In the genomic region with DNA sequence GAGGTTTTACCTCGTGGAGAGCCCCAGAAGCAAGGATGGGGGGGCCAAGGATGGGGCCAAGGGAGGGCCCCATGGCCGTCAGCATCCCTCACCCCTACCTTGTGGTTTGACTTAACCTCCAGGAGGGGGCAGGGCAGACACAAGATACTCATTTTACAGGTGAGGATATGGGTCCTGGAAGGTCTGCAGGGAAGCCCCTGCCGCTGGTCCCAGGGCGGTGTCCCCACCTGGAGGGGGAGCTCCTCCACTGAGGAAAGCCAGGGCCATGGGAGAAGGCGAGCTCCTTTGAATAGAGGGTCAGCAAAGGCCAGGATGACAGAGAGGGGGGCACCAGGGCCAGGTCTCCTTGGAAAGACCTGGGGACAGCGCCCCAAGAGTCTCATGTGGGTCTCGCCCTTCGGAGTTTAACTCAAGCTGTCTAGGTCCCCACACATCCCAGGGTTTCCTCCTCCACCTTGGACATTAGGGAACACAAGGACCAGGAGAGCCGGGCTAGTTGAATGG, we compare ENCODE assay signal across 8 cellular contexts. TPM values are rescaled to one million over a fixed set of nuclear protein-coding genes. Genes with fewer than 3 reads are reported as not detected.
DNase-seq lines count a peak whose midpoint lies in the region; ATAC-seq and TF ChIP-seq lines count a peak whose summit lies in the region.

No MANE protein-coding gene starts in this region.

- no peaks in the 10 kb centered on the region for H4K20me1 ChIP-seq in Loucy (ENCODE audit: insufficient read depth, low read length, poor library complexity, severe bottlenecking)

- DNase-seq in DMS53 (lab: John Stamatoyannopoulos, UW) (peak; percentile 24), DMS53 treated with DMSO at 0.1 percent for 48 hours (lab: John Stamatoyannopoulos, UW; ENCODE audit: unreplicated experiment) (no peak), memory B cell (ENCODE audit: low spot score in 2 of 2) (peak; percentile 56 to 58), NCI-H1417 treated with DMSO at 0.1 percent for 48 hours (lab: John Stamatoyannopoulos, UW) (no peak), midbrain (lab: John Stamatoyannopoulos, UW) (no peak)
- no peak for DNase-seq in activated T-helper 2 cell treated with anti-CD3 and anti-CD28 coated beads, Interferon-gamma antibody, Interleukin-2, Interleukin-4, amounts not matched to agents 10 μg/mL and 5 μg/mL and 100 μg/mL, durations not matched to agents 14 hours and 24 hours and 36 hours (ENCODE audit: low spot score)

- TF ChIP-seq CTCF in Loucy (conservative IDR thresholded peaks at IDR 0.05; ENCODE audit: low read length) = peak; percentile 67

- no peak overlapping the region for H3K4me3 ChIP-seq in Loucy (ENCODE audit: low read length, poor library complexity, severe bottlenecking)

- no peaks in the 10 kb centered on the region for H3K9me3 Mint-ChIP-seq in activated T-helper 2 cell treated with anti-CD3 and anti-CD28 coated beads, Interferon-gamma antibody, Interleukin-2, Interleukin-4, amounts not matched to agents 10 μg/mL and 5 μg/mL and 100 μg/mL, durations not matched to agents 14 hours and 24 hours and 36 hours
- H3K9me3 Mint-ChIP-seq in memory B cell = no peaks in the 10 kb centered on the region

- no peaks in the 10 kb centered on the region for H3K9me3 ChIP-seq in Loucy (ENCODE audit: insufficient read depth, low read depth, low read length)

- H3K9me2 ChIP-seq in Loucy (replicated peaks; ENCODE audit: low read depth, low read length) = no peaks in the 10 kb centered on the region

- no peak overlapping the region for H3K9ac ChIP-seq in Loucy (ENCODE audit: low read depth, low read length, poor library complexity, severe bottlenecking)

- H3K4me3 Mint-ChIP-seq in activated T-helper 2 cell treated with anti-CD3 and anti-CD28 coated beads, Interferon-gamma antibody, Interleukin-2, Interleukin-4, amounts not matched to agents 10 μg/mL and 5 μg/mL and 100 μg/mL, durations not matched to agents 14 hours and 24 hours and 36 hours (ENCODE audit: low read depth) = peak overlapping the region; percentile 21
- H3K4me3 Mint-ChIP-seq in memory B cell = peak overlapping the region; percentile 51

- H3K4me2 ChIP-seq in Loucy (ENCODE audit: low read depth, low read length, poor library complexity, severe bottlenecking) = no peak overlapping the region

- peak; percentile 69 for ATAC-seq in memory B cell (ENCODE audit: low read depth)
- ATAC-seq in GM21367 (IDR thresholded peaks at IDR 0.05; ENCODE audit: unreplicated experiment) = no peak

- H3K27me3 Mint-ChIP-seq in activated T-helper 2 cell treated with anti-CD3 and anti-CD28 coated beads, Interferon-gamma antibody, Interleukin-2, Interleukin-4, amounts not matched to agents 10 μg/mL and 5 μg/mL and 100 μg/mL, durations not matched to agents 14 hours and 24 hours and 36 hours (ENCODE audit: low read depth) = peaks cover 9% of the 10 kb centered on the region
- peaks cover 3% of the 10 kb centered on the region for H3K27me3 Mint-ChIP-seq in memory B cell

- no peaks in the 10 kb centered on the region for H3F3A ChIP-seq in Loucy (ENCODE audit: low read depth)

- intact Hi-C loops in activated T-helper 2 cell treated with anti-CD3 and anti-CD28 coated beads, Interferon-gamma antibody, Interleukin-2, Interleukin-4, amounts not matched to agents 10 μg/mL and 5 μg/mL and 100 μg/mL, durations not matched to agents 14 hours and 24 hours and 36 hours (cut with micrococcal nuclease) = loop anchor here (5.0 kb wide), 1 partner anchor 94 kb away; no protein-coding TSS in a partner anchor

- H3K36me3 ChIP-seq in Loucy (ENCODE audit: insufficient read depth, low read length) = peaks cover 8% of the 10 kb centered on the region; the same call in 1 of the 2 replicates

- peaks cover 13% of the 10 kb centered on the region for H3K4me1 ChIP-seq in Loucy (ENCODE audit: insufficient read depth, low read length, poor library complexity, severe bottlenecking)

- peaks cover 18% of the 10 kb centered on the region for H3K4me1 Mint-ChIP-seq in activated T-helper 2 cell treated with anti-CD3 and anti-CD28 coated beads, Interferon-gamma antibody, Interleukin-2, Interleukin-4, amounts not matched to agents 10 μg/mL and 5 μg/mL and 100 μg/mL, durations not matched to agents 14 hours and 24 hours and 36 hours (ENCODE audit: low read depth)
- H3K4me1 Mint-ChIP-seq in memory B cell = peaks cover 19% of the 10 kb centered on the region

- no peaks in the 10 kb centered on the region for H3K36me3 Mint-ChIP-seq in activated T-helper 2 cell treated with anti-CD3 and anti-CD28 coated beads, Interferon-gamma antibody, Interleukin-2, Interleukin-4, amounts not matched to agents 10 μg/mL and 5 μg/mL and 100 μg/mL, durations not matched to agents 14 hours and 24 hours and 36 hours (ENCODE audit: low read depth)
- H3K36me3 Mint-ChIP-seq in memory B cell = no peaks in the 10 kb centered on the region

- no peaks in the 10 kb centered on the region for H3K27me3 ChIP-seq in Loucy (ENCODE audit: insufficient read depth, low read length, poor library complexity, severe bottlenecking)

- no peak overlapping the region for H3K27ac Mint-ChIP-seq in activated T-helper 2 cell treated with anti-CD3 and anti-CD28 coated beads, Interferon-gamma antibody, Interleukin-2, Interleukin-4, amounts not matched to agents 10 μg/mL and 5 μg/mL and 100 μg/mL, durations not matched to agents 14 hours and 24 hours and 36 hours
- H3K27ac Mint-ChIP-seq in memory B cell = peak overlapping the region; percentile 36

- H2AFZ ChIP-seq in Loucy (ENCODE audit: low read length) = no peak overlapping the region

- H3K79me2 ChIP-seq in Loucy (ENCODE audit: insufficient read depth, low read length) = no peaks in the 10 kb centered on the region

RNA-seq across cellular contexts. Expression of a gene that starts 5.9 kb away (rescaled TPM):
- total RNA-seq in activated T-helper 2 cell treated with anti-CD3 and anti-CD28 coated beads, Interferon-gamma antibody, Interleukin-2, Interleukin-4, amounts not matched to agents 10 μg/mL and 5 μg/mL and 100 μg/mL, durations not matched to agents 14 hours and 24 hours and 36 hours = 20.2 and 23.8 TPM in 2 replicates

Comparison
In these comparisons a context has a peak if more than half of its experiments do, and no peak if none do; other contexts are left out.
1. DNase-seq: peak in DMS53 (single experiment) and memory B cell (2 of 2); none in DMS53 treated with DMSO at 0.1 percent for 48 hours (single experiment), activated T-helper 2 cell treated with anti-CD3 and anti-CD28 coated beads, Interferon-gamma antibody, Interleukin-2, Interleukin-4, amounts not matched to agents 10 μg/mL and 5 μg/mL and 100 μg/mL, durations not matched to agents 14 hours and 24 hours and 36 hours (single experiment), NCI-H1417 treated with DMSO at 0.1 percent for 48 hours (single experiment) and midbrain (single experiment).